In genomic region chr6:33384581-33385020, GRCh38 we compare ENCODE assay signal across 2 cellular contexts.
TF ChIP-seq lines count a peak whose summit lies in the region.

No MANE protein-coding gene starts in this region.

TF ChIP-seq in IMR-90, 13 proteins besides CTCF, POLR2A, EP300 and RAD21:
- TF ChIP-seq SMC3 (IDR thresholded peaks at IDR 0.05; ENCODE audit: low read depth, low read length) (peak; percentile 40; the same call in 1 of the 2 replicates), USF2 (IDR thresholded peaks at IDR 0.05; ENCODE audit: low read depth, low read length) (no peak), CEBPB (IDR thresholded peaks at IDR 0.05; ENCODE audit: low read depth, low read length) (peak; percentile 21; the same call in 1 of the 2 replicates)

TF ChIP-seq in liver, 16 proteins besides CTCF, POLR2A, EP300 and RAD21:
- no peak for TF ChIP-seq TAF1 (conservative IDR thresholded peaks at IDR 0.05)
- TF ChIP-seq HNF4G (IDR thresholded peaks at IDR 0.05) = no peak
- no peak for TF ChIP-seq FOXA1 (IDR thresholded peaks at IDR 0.05)
- TF ChIP-seq, protein P1, sequence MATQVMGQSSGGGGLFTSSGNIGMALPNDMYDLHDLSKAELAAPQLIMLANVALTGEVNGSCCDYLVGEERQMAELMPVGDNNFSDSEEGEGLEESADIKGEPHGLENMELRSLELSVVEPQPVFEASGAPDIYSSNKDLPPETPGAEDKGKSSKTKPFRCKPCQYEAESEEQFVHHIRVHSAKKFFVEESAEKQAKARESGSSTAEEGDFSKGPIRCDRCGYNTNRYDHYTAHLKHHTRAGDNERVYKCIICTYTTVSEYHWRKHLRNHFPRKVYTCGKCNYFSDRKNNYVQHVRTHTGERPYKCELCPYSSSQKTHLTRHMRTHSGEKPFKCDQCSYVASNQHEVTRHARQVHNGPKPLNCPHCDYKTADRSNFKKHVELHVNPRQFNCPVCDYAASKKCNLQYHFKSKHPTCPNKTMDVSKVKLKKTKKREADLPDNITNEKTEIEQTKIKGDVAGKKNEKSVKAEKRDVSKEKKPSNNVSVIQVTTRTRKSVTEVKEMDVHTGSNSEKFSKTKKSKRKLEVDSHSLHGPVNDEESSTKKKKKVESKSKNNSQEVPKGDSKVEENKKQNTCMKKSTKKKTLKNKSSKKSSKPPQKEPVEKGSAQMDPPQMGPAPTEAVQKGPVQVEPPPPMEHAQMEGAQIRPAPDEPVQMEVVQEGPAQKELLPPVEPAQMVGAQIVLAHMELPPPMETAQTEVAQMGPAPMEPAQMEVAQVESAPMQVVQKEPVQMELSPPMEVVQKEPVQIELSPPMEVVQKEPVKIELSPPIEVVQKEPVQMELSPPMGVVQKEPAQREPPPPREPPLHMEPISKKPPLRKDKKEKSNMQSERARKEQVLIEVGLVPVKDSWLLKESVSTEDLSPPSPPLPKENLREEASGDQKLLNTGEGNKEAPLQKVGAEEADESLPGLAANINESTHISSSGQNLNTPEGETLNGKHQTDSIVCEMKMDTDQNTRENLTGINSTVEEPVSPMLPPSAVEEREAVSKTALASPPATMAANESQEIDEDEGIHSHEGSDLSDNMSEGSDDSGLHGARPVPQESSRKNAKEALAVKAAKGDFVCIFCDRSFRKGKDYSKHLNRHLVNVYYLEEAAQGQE (IDR thresholded peaks at IDR 0.05) = no peak
- TF ChIP-seq ATF3 (IDR thresholded peaks at IDR 0.05) = no peak
- TF ChIP-seq YY1 (IDR thresholded peaks at IDR 0.05) = no peak
- no peak for TF ChIP-seq GABPA (IDR thresholded peaks at IDR 0.05 in 1 of 2, conservative IDR thresholded peaks at IDR 0.05 in 1 of 2)
- no peak for TF ChIP-seq FOXA2 (IDR thresholded peaks at IDR 0.05)
- TF ChIP-seq HNF4A (conservative IDR thresholded peaks at IDR 0.05) = no peak
- no peak for TF ChIP-seq RXRA (IDR thresholded peaks at IDR 0.05)
- TF ChIP-seq, protein P2, sequence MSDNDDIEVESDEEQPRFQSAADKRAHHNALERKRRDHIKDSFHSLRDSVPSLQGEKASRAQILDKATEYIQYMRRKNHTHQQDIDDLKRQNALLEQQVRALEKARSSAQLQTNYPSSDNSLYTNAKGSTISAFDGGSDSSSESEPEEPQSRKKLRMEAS (IDR thresholded peaks at IDR 0.05) = no peak
- no peak for TF ChIP-seq EGR1 (IDR thresholded peaks at IDR 0.05; ENCODE audit: low read depth in 2 of 2)
- no peak for TF ChIP-seq SP1 (IDR thresholded peaks at IDR 0.05)
- no peak for TF ChIP-seq NR2F2 (IDR thresholded peaks at IDR 0.05)
